9 cellular contexts compared by ENCODE assay signal in the genomic region with DNA sequence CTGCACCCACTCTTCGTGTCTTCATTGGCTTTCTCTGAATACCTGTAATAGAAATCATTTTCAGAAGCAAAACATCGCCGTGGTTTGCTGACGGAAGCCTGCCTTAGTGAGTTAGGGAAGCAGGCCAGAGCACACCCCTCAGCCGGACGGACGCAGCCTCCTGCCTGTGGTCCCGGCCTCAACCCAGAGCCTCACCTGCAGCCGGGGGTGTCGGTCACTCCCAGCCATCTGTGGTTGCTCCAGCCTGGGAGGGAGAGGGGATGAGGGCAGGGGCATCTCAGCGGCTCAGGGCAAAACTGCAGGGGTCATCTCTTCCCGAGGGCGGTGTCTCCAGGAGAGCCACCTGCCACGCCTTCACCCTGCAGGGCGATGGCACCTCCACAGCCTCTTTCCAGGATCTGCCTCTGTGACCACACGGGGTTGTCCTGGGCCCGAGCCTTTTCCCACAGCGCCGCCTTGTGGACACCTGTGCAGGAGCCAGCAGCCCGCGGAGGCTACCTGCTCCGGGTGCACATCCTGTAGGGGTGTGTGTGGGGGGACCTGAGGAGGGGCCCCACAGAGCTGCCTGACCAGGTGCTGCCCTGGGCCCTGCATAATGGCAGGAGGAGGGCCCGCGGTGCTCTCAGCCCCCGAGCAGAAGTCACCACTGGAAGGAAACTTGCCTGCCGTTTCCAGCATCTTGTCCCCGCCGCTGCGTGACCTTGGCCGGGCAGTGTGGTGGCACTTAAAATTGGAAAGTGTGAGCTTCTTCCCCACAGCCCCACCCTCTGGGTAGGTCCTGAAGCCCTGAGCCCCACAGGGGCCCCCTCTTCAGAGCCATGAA. TPM values are rescaled to one million over a fixed set of nuclear protein-coding genes. Genes with fewer than 3 reads are reported as not detected.
DNase-seq lines count a peak whose midpoint lies in the region; ATAC-seq, FAIRE-seq and TF ChIP-seq lines count a peak whose summit lies in the region.
"Had no signal": no experiment of that assay in that cellular context is flagged by ENCODE, and none has a peak within 500 bp of the region (broad histone marks: within the 10 kb centered on the region; RNA-seq: fewer than 3 reads in every experiment).

No MANE protein-coding gene starts in this region.

- DNase-seq in D721Med (ENCODE audit: insufficient read length, low spot score) (peak; percentile 95), HPDE6-E6E7 (ENCODE audit: extremely low spot score) (peak; percentile 79), SJCRH30 (peak; percentile 62 to 70), glutamatergic neuron (peak; percentile 89), posterior cingulate gyrus (peak; percentile 69 to 97 (median 85)), upper lobe of right lung (peak; percentile 91)
- peak; percentile 60 to 84 (median 82) for DNase-seq in activated naive CD4-positive, alpha-beta T cell (lab: John Stamatoyannopoulos, UW)

- H3K4me1 ChIP-seq in SJCRH30: no peaks in the 10 kb centered on the region
- H3K4me1 ChIP-seq in upper lobe of right lung: peaks cover 8% of the 10 kb centered on the region

- intact Hi-C loops in posterior cingulate gyrus (cut with DNase I) (loop anchor here (5.0 kb wide), 2 partner anchors 72 to 112 kb away; a partner anchor contains a TSS), upper lobe of right lung (cut with DNase I) (loop anchor here (10.0 kb wide), 1 partner anchor 139 kb away; no protein-coding TSS in a partner anchor)

- no peak for FAIRE-seq in D721Med (lab: Jason Lieb, UNC)

- no peak overlapping the region for H3K27ac Mint-ChIP-seq in glutamatergic neuron (ENCODE audit: unreplicated experiment)
- H3K27ac Mint-ChIP-seq: dendritic cell treated with granulocyte-macrophage colony-stimulating factor and Interleukin-4, amounts not matched to agents 40 ng/mL and 50 ng/mL, for 4 days had no signal

- peak; percentile 76 for ATAC-seq in GM21381 (IDR thresholded peaks at IDR 0.05; ENCODE audit: unreplicated experiment)
- peak; percentile 94 for ATAC-seq in upper lobe of right lung

- H3K9me3 Mint-ChIP-seq in glutamatergic neuron (ENCODE audit: unreplicated experiment): peaks cover 2% of the 10 kb centered on the region
- H3K9me3 Mint-ChIP-seq: dendritic cell treated with granulocyte-macrophage colony-stimulating factor and Interleukin-4, amounts not matched to agents 40 ng/mL and 50 ng/mL, for 4 days had no signal

- no peak overlapping the region for H3K4me3 Mint-ChIP-seq in glutamatergic neuron (ENCODE audit: unreplicated experiment)
- H3K4me3 Mint-ChIP-seq: dendritic cell treated with granulocyte-macrophage colony-stimulating factor and Interleukin-4, amounts not matched to agents 40 ng/mL and 50 ng/mL, for 4 days had no signal

- H3K36me3 ChIP-seq in SJCRH30: peaks cover 23% of the 10 kb centered on the region
- peaks cover 45% of the 10 kb centered on the region for H3K36me3 ChIP-seq in upper lobe of right lung

- peaks cover 2% of the 10 kb centered on the region for H3K4me1 Mint-ChIP-seq in glutamatergic neuron (ENCODE audit: low read depth, unreplicated experiment)

- H3K27me3 ChIP-seq in SJCRH30 (no peaks in the 10 kb centered on the region), upper lobe of right lung (no peaks in the 10 kb centered on the region)

- H3K4me3 ChIP-seq in SJCRH30 (no peak overlapping the region), upper lobe of right lung (no peak overlapping the region)

- H3K9me3 ChIP-seq in SJCRH30 (replicated peaks): no peaks in the 10 kb centered on the region
- no peaks in the 10 kb centered on the region for H3K9me3 ChIP-seq in upper lobe of right lung

- H3K27ac ChIP-seq in SJCRH30 (no peak overlapping the region), upper lobe of right lung (no peak overlapping the region)

- no peaks in the 10 kb centered on the region for H3K36me3 Mint-ChIP-seq in glutamatergic neuron (ENCODE audit: unreplicated experiment)

- TF ChIP-seq CTCF in D721Med (IDR thresholded peaks at IDR 0.05; ENCODE audit: insufficient read depth, missing control alignments) (peak; percentile 60), glutamatergic neuron (IDR thresholded peaks at IDR 0.05; ENCODE audit: partially characterized antibody, unreplicated experiment) (peak; percentile 94), upper lobe of right lung (IDR thresholded peaks at IDR 0.05) (peak; percentile 89)

- H3K27me3 Mint-ChIP-seq in glutamatergic neuron (ENCODE audit: unreplicated experiment): peaks cover 6% of the 10 kb centered on the region
- H3K27me3 Mint-ChIP-seq: dendritic cell treated with granulocyte-macrophage colony-stimulating factor and Interleukin-4, amounts not matched to agents 40 ng/mL and 50 ng/mL, for 4 days had no signal

RNA-seq across cellular contexts. Expression of a gene that starts 21.6 kb away (rescaled TPM):
- total RNA-seq in SJCRH30 (2014; rRNA removed; shearing (Covaris generic)): 13.6 and 13.8 TPM in 2 replicates
- total RNA-seq in glutamatergic neuron (ENCODE audit: unreplicated experiment) (49.8 TPM), upper lobe of right lung (48.9 TPM)
